ENCODE assay signal across 8 cellular contexts in the genomic region with DNA sequence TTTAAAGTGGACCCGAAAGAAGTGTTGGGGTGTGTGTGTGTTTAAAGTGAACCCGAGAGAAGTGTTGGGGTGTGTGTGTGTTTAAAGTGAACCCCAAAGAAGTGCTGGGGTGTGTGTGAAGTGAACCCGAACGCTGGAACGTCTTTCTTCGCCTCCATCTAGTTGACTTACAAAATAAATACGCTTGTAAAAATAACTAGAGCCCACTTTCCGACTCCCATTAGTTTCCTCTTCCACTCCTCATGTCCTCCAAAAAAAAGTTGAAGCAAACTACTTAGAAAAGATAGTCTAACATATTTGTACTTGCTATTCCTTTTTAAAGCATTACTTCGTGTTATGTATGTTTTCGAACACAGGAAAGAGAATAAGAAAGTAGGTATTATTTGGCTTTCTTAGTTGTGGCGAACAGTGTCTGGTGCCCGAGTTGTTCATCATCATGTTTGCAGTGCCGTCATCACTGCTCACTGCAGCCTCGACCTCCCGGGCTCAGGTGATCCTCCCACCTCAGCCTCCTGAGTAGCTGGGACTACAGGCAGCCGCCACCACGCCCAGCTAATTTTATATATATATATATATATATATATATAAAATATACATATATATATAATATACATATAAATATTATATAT. TPM values are rescaled to one million over a fixed set of nuclear protein-coding genes. Genes with fewer than 3 reads are reported as not detected.
DNase-seq lines count a peak whose midpoint lies in the region; ATAC-seq, FAIRE-seq and TF ChIP-seq lines count a peak whose summit lies in the region.

No MANE protein-coding gene starts in this region.

- no peaks in the 10 kb centered on the region for H3K9me3 ChIP-seq in effector memory CD4-positive, alpha-beta T cell (ENCODE audit: control insufficient read depth, low read length)

- TF ChIP-seq CTCF in 22Rv1 (IDR thresholded peaks at IDR 0.05), result no peak
- TF ChIP-seq CTCF in VCaP (conservative IDR thresholded peaks at IDR 0.05), result no peak
- no peak for TF ChIP-seq CTCF in neural crest cell (conservative IDR thresholded peaks at IDR 0.05)

- H3K27me3 Mint-ChIP-seq in neural crest cell (ENCODE audit: low read depth), result no peaks in the 10 kb centered on the region

- H3K27me3 ChIP-seq in effector memory CD4-positive, alpha-beta T cell (replicated peaks; ENCODE audit: control insufficient read depth, insufficient read depth, low read length, poor library complexity, severe bottlenecking), result no peaks in the 10 kb centered on the region

- no peaks in the 10 kb centered on the region for H3K9me3 Mint-ChIP-seq in neural crest cell

- no peaks in the 10 kb centered on the region for H3K36me3 ChIP-seq in effector memory CD4-positive, alpha-beta T cell (ENCODE audit: control insufficient read depth, insufficient read depth, low read length)

- FAIRE-seq in H54 (lab: Jason Lieb, UNC), result peak; percentile 92

- peaks cover 42% of the 10 kb centered on the region for H3K4me1 Mint-ChIP-seq in neural crest cell

- DNase-seq in H54 (ENCODE audit: insufficient read length, low spot score), result no peak
- peak; percentile 6 to 24 (median 6) for DNase-seq in effector memory CD4-positive, alpha-beta T cell
- DNase-seq in neural crest cell (ENCODE audit: low read depth, low spot score), result no peak
- DNase-seq in SKM-1 (lab: John Stamatoyannopoulos, UW; ENCODE audit: unreplicated experiment), result no peak

- no peaks in the 10 kb centered on the region for H3K36me3 Mint-ChIP-seq in neural crest cell (ENCODE audit: low read depth)

- ATAC-seq in esophagus mucosa, result no peak
- no peak for ATAC-seq in GM18498 (IDR thresholded peaks at IDR 0.05; ENCODE audit: unreplicated experiment)

- peak overlapping the region; percentile 97 for H3K27ac Mint-ChIP-seq in neural crest cell (ENCODE audit: unreplicated experiment)

- H3K4me1 ChIP-seq in effector memory CD4-positive, alpha-beta T cell (ENCODE audit: control insufficient read depth, insufficient read depth, low read length, poor library complexity, severe bottlenecking), result peaks cover 8% of the 10 kb centered on the region

- TF ChIP-seq POLR2A in H54 (IDR thresholded peaks at IDR 0.05; ENCODE audit: low read depth, low read length), result no peak

- H3K27ac ChIP-seq in 22Rv1, result peak overlapping the region; percentile 72
- peak overlapping the region; percentile 93 for H3K27ac ChIP-seq in VCaP
- peak overlapping the region; percentile 95 for H3K27ac ChIP-seq in effector memory CD4-positive, alpha-beta T cell (ENCODE audit: insufficient read depth, low read length, poor library complexity, severe bottlenecking)

- peak overlapping the region; percentile 90 for H3K4me3 Mint-ChIP-seq in neural crest cell

- H3K4me3 ChIP-seq in effector memory CD4-positive, alpha-beta T cell (ENCODE audit: insufficient read depth, low read depth, low read length, poor library complexity, severe bottlenecking), result peak overlapping the region; percentile 98

RNA-seq across cellular contexts. Expression of a gene that starts 1.1 kb away (rescaled TPM):
- total RNA-seq in neural crest cell (69.0 and 69.8 TPM in 2 replicates), esophagus mucosa (20.8 TPM)

RNA-seq across cellular contexts. Expression of a gene that starts 42.5 kb away (rescaled TPM):
- total RNA-seq in neural crest cell (50.0 and 52.5 TPM in 2 replicates), esophagus mucosa (41.4 TPM)

RNA-seq across cellular contexts. Expression of a gene that starts 55.4 kb away (rescaled TPM):
- total RNA-seq in neural crest cell, result 30.2 and 31.7 TPM in 2 replicates
- total RNA-seq in esophagus mucosa, result 18.0 TPM

Comparison
In these comparisons a context has a peak if more than half of its experiments do, and no peak if none do; other contexts are left out.
1. DNase-seq: peak in effector memory CD4-positive, alpha-beta T cell (3 of 3); none in H54 (single experiment), neural crest cell (single experiment) and SKM-1 (single experiment).
2. Peak in every context shown above with its lines, with median percentiles within 50 percentile points of each other: H3K27ac ChIP-seq.